In the genomic region with DNA sequence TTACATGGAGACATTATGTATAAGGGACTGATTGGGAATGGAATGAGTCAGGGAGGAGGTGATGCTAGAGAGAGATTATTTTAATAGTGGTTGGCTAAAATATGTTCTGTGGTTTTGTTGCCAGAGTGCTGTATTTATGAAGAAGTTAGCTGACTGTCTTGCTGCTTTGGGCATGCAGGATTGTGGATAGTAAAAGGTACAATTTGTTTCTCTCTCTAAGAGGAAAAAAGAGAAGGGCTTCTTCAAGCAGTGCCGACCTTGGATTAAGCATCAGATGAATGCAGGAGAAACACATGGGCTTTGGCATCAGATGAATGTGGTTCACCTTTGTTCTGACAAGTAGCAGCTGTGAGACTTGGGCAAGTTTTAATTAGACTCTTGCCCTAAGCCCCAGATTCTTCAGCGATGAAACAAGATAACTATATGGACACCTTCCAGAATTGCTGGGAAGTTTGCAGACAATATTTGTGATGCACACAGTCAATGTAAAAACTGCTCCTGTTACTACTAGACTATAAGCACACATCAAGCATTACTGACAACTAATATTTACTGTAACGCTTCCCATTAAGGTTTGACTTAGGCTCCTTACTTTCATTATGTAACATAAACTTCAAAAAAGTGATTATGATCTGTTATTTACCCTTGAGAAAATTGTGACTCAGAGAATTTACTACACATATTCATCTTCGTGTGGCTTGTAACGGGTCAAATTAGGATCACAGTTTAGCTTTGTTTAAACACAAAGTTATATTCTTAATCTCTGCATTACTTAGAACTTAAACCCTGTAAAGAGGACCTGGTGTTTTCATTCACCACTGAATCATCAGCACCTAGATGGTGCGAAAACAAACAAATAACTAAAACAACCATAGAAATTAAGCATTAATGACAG, we compare ENCODE assay signal across 12 cellular contexts.
DNase-seq lines count a peak whose midpoint lies in the region; ATAC-seq, FAIRE-seq and TF ChIP-seq lines count a peak whose summit lies in the region.
"Had no signal": no experiment of that assay in that cellular context is flagged by ENCODE, and none has a peak within 500 bp of the region (broad histone marks: within the 10 kb centered on the region; RNA-seq: fewer than 3 reads in every experiment).

No MANE protein-coding gene starts in this region.

- TF ChIP-seq CTCF in RWPE1 (conservative IDR thresholded peaks at IDR 0.05; ENCODE audit: low read depth) (no peak), fibroblast of pulmonary artery (IDR thresholded peaks at IDR 0.05; ENCODE audit: low read length, missing control alignments) (no peak), retinal pigment epithelial cell (conservative IDR thresholded peaks at IDR 0.05; ENCODE audit: low read depth, low read length) (no peak)

- POLR2A ChIA-PET in RWPE1 (lab: Yijun Ruan, JAX; ENCODE audit: low non-redundant PET), result no interaction called here

- peak; percentile 60 for FAIRE-seq in H54 (lab: Jason Lieb, UNC)

- DNase-seq in H54 (ENCODE audit: insufficient read length, low spot score), result no peak
- DNase-seq in RWPE1 (ENCODE audit: low spot score), result peak; percentile 3
- peak; percentile 53 for DNase-seq in fibroblast of pulmonary artery (ENCODE audit: low read depth)
- peak; percentile 93 for DNase-seq in retinal pigment epithelial cell (ENCODE audit: low read depth)
- no peak for DNase-seq in dermis blood vessel endothelial cell
- DNase-seq in NCI-H146 (lab: John Stamatoyannopoulos, UW), result no peak
- DNase-seq: activated T-cell treated with anti-CD3 and anti-CD28 coated beads, Interleukin-2, amount 50 U/mL, for 1 hour; NCI-H2029 treated with DMSO at 0.1 percent for 48 hours; uterus had no signal

- CTCF ChIA-PET in RWPE1 (lab: Yijun Ruan, JAX), result no interaction called here

- H3K27ac ChIP-seq in RWPE1, result no peak overlapping the region
- H3K27ac ChIP-seq: cardiac muscle cell, uterus had no signal

- no peak overlapping the region for H3K4me3 ChIP-seq in fibroblast of pulmonary artery (replicated peaks; ENCODE audit: low read depth, low read length)
- peak overlapping the region; percentile 5 for H3K4me3 ChIP-seq in retinal pigment epithelial cell (ENCODE audit: low read length)
- H3K4me3 ChIP-seq: cardiac muscle cell, uterus had no signal

- TF ChIP-seq POLR2A in H54 (IDR thresholded peaks at IDR 0.05; ENCODE audit: low read depth, low read length), result no peak

- ATAC-seq in HG02852 (IDR thresholded peaks at IDR 0.05; ENCODE audit: unreplicated experiment) (no peak), HG03439 (IDR thresholded peaks at IDR 0.05; ENCODE audit: unreplicated experiment) (no peak)

Comparison
In these comparisons a context has a peak if more than half of its experiments do, and no peak if none do; other contexts are left out.
1. DNase-seq: peak in RWPE1 (single experiment), fibroblast of pulmonary artery (single experiment) and retinal pigment epithelial cell (single experiment); none in H54 (single experiment), dermis blood vessel endothelial cell (single experiment) and NCI-H146 (single experiment).